ENCODE assay signal across 1 cellular context in genomic region chrX:155767101-155767878, GRCh38.
TF ChIP-seq lines count a peak whose summit lies in the region.

No MANE protein-coding gene starts in this region.

TF ChIP-seq in K562, 482 proteins besides CTCF, POLR2A, EP300 and RAD21 (continued from another document):
- TF ChIP-seq, protein P1, sequence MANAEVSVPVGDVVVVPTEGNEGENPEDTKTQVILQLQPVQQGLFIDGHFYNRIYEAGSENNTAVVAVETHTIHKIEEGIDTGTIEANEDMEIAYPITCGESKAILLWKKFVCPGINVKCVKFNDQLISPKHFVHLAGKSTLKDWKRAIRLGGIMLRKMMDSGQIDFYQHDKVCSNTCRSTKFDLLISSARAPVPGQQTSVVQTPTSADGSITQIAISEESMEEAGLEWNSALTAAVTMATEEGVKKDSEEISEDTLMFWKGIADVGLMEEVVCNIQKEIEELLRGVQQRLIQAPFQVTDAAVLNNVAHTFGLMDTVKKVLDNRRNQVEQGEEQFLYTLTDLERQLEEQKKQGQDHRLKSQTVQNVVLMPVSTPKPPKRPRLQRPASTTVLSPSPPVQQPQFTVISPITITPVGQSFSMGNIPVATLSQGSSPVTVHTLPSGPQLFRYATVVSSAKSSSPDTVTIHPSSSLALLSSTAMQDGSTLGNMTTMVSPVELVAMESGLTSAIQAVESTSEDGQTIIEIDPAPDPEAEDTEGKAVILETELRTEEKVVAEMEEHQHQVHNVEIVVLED (CRISPR knock-in tag; IDR thresholded peaks at IDR 0.05): no peak
- TF ChIP-seq EP400 (IDR thresholded peaks at IDR 0.05) (0 out of 2 replicates have a peak, but pooled peaks have one; percentile 12), HNRNPH1 (optimal IDR thresholded peaks at IDR 0.05; ENCODE audit: low read depth, low read length) (no peak), KDM1A (IDR thresholded peaks at IDR 0.05) (0 out of 4 replicates have a peak, but pooled peaks of 1 of the 2 experiments have one; percentile 45), ZNF518B (CRISPR knock-in tag; IDR thresholded peaks at IDR 0.05) (no peak), CBFA2T3 (IDR thresholded peaks at IDR 0.05) (peak; percentile 31), ELK3 (CRISPR knock-in tag; IDR thresholded peaks at IDR 0.05) (no peak), SLC30A9 (CRISPR knock-in tag; IDR thresholded peaks at IDR 0.05) (no peak), ZNF12 (CRISPR knock-in tag; IDR thresholded peaks at IDR 0.05) (no peak), ZNF644 (tag; IDR thresholded peaks at IDR 0.05; ENCODE audit: low read depth) (no peak), EGR1 (conservative IDR thresholded peaks at IDR 0.05) (peak; percentile 91), ZNF263 (CRISPR knock-in tag; IDR thresholded peaks at IDR 0.05; ENCODE audit: borderline replicate concordance) (peak; percentile 88)
- TF ChIP-seq, protein P2, sequence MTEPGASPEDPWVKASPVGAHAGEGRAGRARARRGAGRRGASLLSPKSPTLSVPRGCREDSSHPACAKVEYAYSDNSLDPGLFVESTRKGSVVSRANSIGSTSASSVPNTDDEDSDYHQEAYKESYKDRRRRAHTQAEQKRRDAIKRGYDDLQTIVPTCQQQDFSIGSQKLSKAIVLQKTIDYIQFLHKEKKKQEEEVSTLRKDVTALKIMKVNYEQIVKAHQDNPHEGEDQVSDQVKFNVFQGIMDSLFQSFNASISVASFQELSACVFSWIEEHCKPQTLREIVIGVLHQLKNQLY (CRISPR knock-in tag; conservative IDR thresholded peaks at IDR 0.05): no peak
- TF ChIP-seq, protein P3, sequence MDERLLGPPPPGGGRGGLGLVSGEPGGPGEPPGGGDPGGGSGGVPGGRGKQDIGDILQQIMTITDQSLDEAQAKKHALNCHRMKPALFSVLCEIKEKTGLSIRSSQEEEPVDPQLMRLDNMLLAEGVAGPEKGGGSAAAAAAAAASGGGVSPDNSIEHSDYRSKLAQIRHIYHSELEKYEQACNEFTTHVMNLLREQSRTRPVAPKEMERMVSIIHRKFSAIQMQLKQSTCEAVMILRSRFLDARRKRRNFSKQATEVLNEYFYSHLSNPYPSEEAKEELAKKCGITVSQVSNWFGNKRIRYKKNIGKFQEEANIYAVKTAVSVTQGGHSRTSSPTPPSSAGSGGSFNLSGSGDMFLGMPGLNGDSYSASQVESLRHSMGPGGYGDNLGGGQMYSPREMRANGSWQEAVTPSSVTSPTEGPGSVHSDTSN (CRISPR knock-in tag; IDR thresholded peaks at IDR 0.05; ENCODE audit: low read depth): no peak
- TF ChIP-seq, protein P3 (tag; conservative IDR thresholded peaks at IDR 0.05; ENCODE audit: low read depth): no peak
- TF ChIP-seq, protein P4, sequence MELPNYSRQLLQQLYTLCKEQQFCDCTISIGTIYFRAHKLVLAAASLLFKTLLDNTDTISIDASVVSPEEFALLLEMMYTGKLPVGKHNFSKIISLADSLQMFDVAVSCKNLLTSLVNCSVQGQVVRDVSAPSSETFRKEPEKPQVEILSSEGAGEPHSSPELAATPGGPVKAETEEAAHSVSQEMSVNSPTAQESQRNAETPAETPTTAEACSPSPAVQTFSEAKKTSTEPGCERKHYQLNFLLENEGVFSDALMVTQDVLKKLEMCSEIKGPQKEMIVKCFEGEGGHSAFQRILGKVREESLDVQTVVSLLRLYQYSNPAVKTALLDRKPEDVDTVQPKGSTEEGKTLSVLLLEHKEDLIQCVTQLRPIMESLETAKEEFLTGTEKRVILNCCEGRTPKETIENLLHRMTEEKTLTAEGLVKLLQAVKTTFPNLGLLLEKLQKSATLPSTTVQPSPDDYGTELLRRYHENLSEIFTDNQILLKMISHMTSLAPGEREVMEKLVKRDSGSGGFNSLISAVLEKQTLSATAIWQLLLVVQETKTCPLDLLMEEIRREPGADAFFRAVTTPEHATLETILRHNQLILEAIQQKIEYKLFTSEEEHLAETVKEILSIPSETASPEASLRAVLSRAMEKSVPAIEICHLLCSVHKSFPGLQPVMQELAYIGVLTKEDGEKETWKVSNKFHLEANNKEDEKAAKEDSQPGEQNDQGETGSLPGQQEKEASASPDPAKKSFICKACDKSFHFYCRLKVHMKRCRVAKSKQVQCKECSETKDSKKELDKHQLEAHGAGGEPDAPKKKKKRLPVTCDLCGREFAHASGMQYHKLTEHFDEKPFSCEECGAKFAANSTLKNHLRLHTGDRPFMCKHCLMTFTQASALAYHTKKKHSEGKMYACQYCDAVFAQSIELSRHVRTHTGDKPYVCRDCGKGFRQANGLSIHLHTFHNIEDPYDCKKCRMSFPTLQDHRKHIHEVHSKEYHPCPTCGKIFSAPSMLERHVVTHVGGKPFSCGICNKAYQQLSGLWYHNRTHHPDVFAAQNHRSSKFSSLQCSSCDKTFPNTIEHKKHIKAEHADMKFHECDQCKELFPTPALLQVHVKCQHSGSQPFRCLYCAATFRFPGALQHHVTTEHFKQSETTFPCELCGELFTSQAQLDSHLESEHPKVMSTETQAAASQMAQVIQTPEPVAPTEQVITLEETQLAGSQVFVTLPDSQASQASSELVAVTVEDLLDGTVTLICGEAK (IDR thresholded peaks at IDR 0.05): 0 out of 2 replicates have a peak, but pooled peaks have one; percentile 14
- TF ChIP-seq, protein P4 (CRISPR knock-in tag; IDR thresholded peaks at IDR 0.05): no peak
- TF ChIP-seq, protein P5, sequence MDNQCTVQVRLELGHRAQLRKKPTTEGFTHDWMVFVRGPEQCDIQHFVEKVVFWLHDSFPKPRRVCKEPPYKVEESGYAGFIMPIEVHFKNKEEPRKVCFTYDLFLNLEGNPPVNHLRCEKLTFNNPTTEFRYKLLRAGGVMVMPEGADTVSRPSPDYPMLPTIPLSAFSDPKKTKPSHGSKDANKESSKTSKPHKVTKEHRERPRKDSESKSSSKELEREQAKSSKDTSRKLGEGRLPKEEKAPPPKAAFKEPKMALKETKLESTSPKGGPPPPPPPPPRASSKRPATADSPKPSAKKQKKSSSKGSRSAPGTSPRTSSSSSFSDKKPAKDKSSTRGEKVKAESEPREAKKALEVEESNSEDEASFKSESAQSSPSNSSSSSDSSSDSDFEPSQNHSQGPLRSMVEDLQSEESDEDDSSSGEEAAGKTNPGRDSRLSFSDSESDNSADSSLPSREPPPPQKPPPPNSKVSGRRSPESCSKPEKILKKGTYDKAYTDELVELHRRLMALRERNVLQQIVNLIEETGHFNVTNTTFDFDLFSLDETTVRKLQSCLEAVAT (IDR thresholded peaks at IDR 0.05): 0 out of 4 replicates have a peak, but pooled peaks have one; percentile 35 to 38
TF ChIP-seq in K562: peak in this region for 24.
